In genomic region chr2:182666674-182667320, GRCh38 we compare ENCODE assay signal across 8 cellular contexts. TPM values are rescaled to one million over a fixed set of nuclear protein-coding genes. Genes with fewer than 3 reads are reported as not detected.
A peak's percentile ranks its signal among the peaks of the same experiment; 100 is the strongest.
DNase-seq lines count a peak whose midpoint lies in the region; ATAC-seq and TF ChIP-seq lines count a peak whose summit lies in the region.

No MANE protein-coding gene starts in this region.

- CTCF ChIA-PET in RWPE1 (lab: Yijun Ruan, JAX) = interaction anchor here (0.6 to 1.1 kb wide), 6 partner anchors 13 to 553 kb away, joined by 3 to 5 read pairs (median 4); no protein-coding TSS in a partner anchor

- peak; percentile 77 for ATAC-seq in HG03103 (IDR thresholded peaks at IDR 0.05; ENCODE audit: low read depth, unreplicated experiment)

- DNase-seq in NCI-H2196 treated with DMSO at 0.1 percent for 48 hours (lab: John Stamatoyannopoulos, UW; ENCODE audit: unreplicated experiment) (peak; percentile 23), NCI-H2196 (lab: John Stamatoyannopoulos, UW; ENCODE audit: unreplicated experiment) (no peak), GM19238 (ENCODE audit: insufficient read length, low spot score) (peak; percentile 10), RWPE1 (ENCODE audit: low spot score) (no peak), foreskin fibroblast (peak in 1 of 2 donors; percentile 54), KG1 (lab: John Stamatoyannopoulos, UW) (no peak), mucosa of gallbladder (ENCODE audit: low spot score) (no peak)

- POLR2A ChIA-PET in RWPE1 (lab: Yijun Ruan, JAX; ENCODE audit: low non-redundant PET) = no interaction called here

- TF ChIP-seq CTCF in RWPE1 (conservative IDR thresholded peaks at IDR 0.05; ENCODE audit: low read depth) (peak; percentile 50), foreskin fibroblast (IDR thresholded peaks at IDR 0.05; ENCODE audit: low read depth, low read length) (peak; percentile 61)

- no peak overlapping the region for H3K27ac ChIP-seq in RWPE1

- no peak overlapping the region for H3K4me3 ChIP-seq in foreskin fibroblast (ENCODE audit: low read depth in 1 of 2, low read length in 2 of 2)

RNA-seq across cellular contexts. Expression of gene DNAJC10, which starts 49.3 kb away (rescaled TPM):
- 120 TPM for total RNA-seq in mucosa of gallbladder

Comparison
In these comparisons a context has a peak if more than half of its experiments do, and no peak if none do; other contexts are left out.
1. DNase-seq: peak in NCI-H2196 treated with DMSO at 0.1 percent for 48 hours (single experiment) and GM19238 (single experiment); none in NCI-H2196 (single experiment), RWPE1 (single experiment), KG1 (single experiment) and mucosa of gallbladder (single experiment).